ENCODE assay signal across 8 cellular contexts in genomic region chr4:140427104-140427918, GRCh38. TPM values are rescaled to one million over a fixed set of nuclear protein-coding genes. Genes with fewer than 3 reads are reported as not detected.
DNase-seq lines count a peak whose midpoint lies in the region; ATAC-seq and TF ChIP-seq lines count a peak whose summit lies in the region.

Gene CLGN (minus strand): TSS chr4:140427648. CDS start chr4:140413078, 14,570 bp downstream.

- peak within 1 kb of the TSS; percentile 79 for H3K4me3 ChIP-seq in HEK293 (ENCODE audit: low read depth, low read length)
- peak within 1 kb of the TSS; percentile 69 for H3K4me3 ChIP-seq in MG63
- peak within 1 kb of the TSS; percentile 98 for H3K4me3 ChIP-seq in SK-N-MC
- H3K4me3 ChIP-seq in right cardiac atrium (ENCODE audit: low read length), result peak within 1 kb of the TSS; percentile 46

- peaks cover 12% of the 10 kb centered on the region for H3K27me3 Mint-ChIP-seq in progenitor cell of endocrine pancreas

- H3K27ac ChIP-seq in HEK293 (ENCODE audit: extremely low read depth, low read depth, low read length), result peak within 1 kb of the TSS; percentile 53; the same call in 1 of the 2 replicates
- no peak within 1 kb of the TSS for H3K27ac ChIP-seq in SK-N-MC
- H3K27ac ChIP-seq in right cardiac atrium (ENCODE audit: low read length), result peak within 1 kb of the TSS; percentile 84

- DNase-seq in GM04504 (ENCODE audit: low read depth) (peak; percentile 8), MG63 (peak; percentile 71), SK-N-MC (ENCODE audit: low read depth, low spot score) (no peak), anterior cingulate cortex (lab: John Stamatoyannopoulos, UW) (peak in 56 of 58 donors; percentile 4 to 71 (median 44)), right cardiac atrium (peak; percentile 76 to 91 (median 89)), progenitor cell of endocrine pancreas (ENCODE audit: low spot score, unreplicated experiment) (peak; percentile 88), RKO (ENCODE audit: low spot score) (no peak)

- peak within 1 kb of the TSS; percentile 94 for H3K27ac Mint-ChIP-seq in progenitor cell of endocrine pancreas

- H3K36me3 ChIP-seq in HEK293 (ENCODE audit: control insufficient read depth in 2 of 2, insufficient read depth in 1 of 2, low read length in 2 of 2), result no peaks in the 10 kb centered on the region
- no peaks in the 10 kb centered on the region for H3K36me3 ChIP-seq in MG63
- no peaks in the 10 kb centered on the region for H3K36me3 ChIP-seq in SK-N-MC (ENCODE audit: insufficient read depth, low read length)

- H3K4me3 Mint-ChIP-seq in progenitor cell of endocrine pancreas (ENCODE audit: low read depth), result peak within 1 kb of the TSS; percentile 88

- no peaks in the 10 kb centered on the region for H3K9me3 Mint-ChIP-seq in progenitor cell of endocrine pancreas (ENCODE audit: low read depth)

- peak within 1 kb of the TSS; percentile 78 for H3K9ac ChIP-seq in SK-N-MC (ENCODE audit: insufficient read length)

- peak; percentile 96 for ATAC-seq in right cardiac atrium

- no peaks in the 10 kb centered on the region for H3K27me3 ChIP-seq in MG63
- H3K27me3 ChIP-seq in right cardiac atrium (ENCODE audit: control insufficient read depth, insufficient read depth), result no peaks in the 10 kb centered on the region

- intact Hi-C loops in right cardiac atrium (cut with DNase I), result no loop called here

- H3K4me1 Mint-ChIP-seq in progenitor cell of endocrine pancreas (ENCODE audit: low read depth), result peaks cover 6% of the 10 kb centered on the region

- H3K4me1 ChIP-seq in HEK293 (ENCODE audit: control insufficient read depth, insufficient read depth, low read length) (no peaks in the 10 kb centered on the region), right cardiac atrium (ENCODE audit: control insufficient read depth, insufficient read depth, low read length) (no peaks in the 10 kb centered on the region)

- TF ChIP-seq CTCF in HEK293 (tag by site-specific recombination; IDR thresholded peaks at IDR 0.05) (peak; percentile 81), progenitor cell of endocrine pancreas (IDR thresholded peaks at IDR 0.05; ENCODE audit: unreplicated experiment) (peak; percentile 71)

- CTCF ChIA-PET in HEK293 (lab: Yijun Ruan, JAX), result interaction anchor here (0.8 to 1.8 kb wide), 14 partner anchors 12 to 554 kb away, joined by 3 to 10 read pairs (median 4); no protein-coding TSS in a partner anchor

- POLR2A ChIA-PET in HEK293 (lab: Yijun Ruan, JAX), result interaction anchor here (1.2 to 1.8 kb wide), 3 partner anchors 54 to 329 kb away, joined by 3 to 5 read pairs (median 4); partner anchors contain the start of genes ELMOD2, SCOC and TBC1D9

- no peaks in the 10 kb centered on the region for H3K9me3 ChIP-seq in HEK293 (ENCODE audit: control insufficient read depth, insufficient read depth, low read depth, low read length)
- H3K9me3 ChIP-seq in MG63, result no peaks in the 10 kb centered on the region
- no peaks in the 10 kb centered on the region for H3K9me3 ChIP-seq in SK-N-MC (ENCODE audit: low read depth, low read length)
- H3K9me3 ChIP-seq in right cardiac atrium (ENCODE audit: control insufficient read depth, low read length), result no peaks in the 10 kb centered on the region

- WGBS in right cardiac atrium, result 1% methylated on average over 73 of the region's 73 CpGs

- H3K36me3 Mint-ChIP-seq in progenitor cell of endocrine pancreas (ENCODE audit: insufficient read depth), result no peaks in the 10 kb centered on the region

TF ChIP-seq in HEK293, 187 proteins besides CTCF, POLR2A, EP300 and RAD21 (continues in another document):
- no peak for TF ChIP-seq ZNF585B (tag by site-specific recombination; IDR thresholded peaks at IDR 0.05)
- peak; percentile 43 for TF ChIP-seq SETDB1 (IDR thresholded peaks at IDR 0.05; ENCODE audit: insufficient read length, low read length)
- TF ChIP-seq ZBTB8A (tag by site-specific recombination; IDR thresholded peaks at IDR 0.05), result peak; percentile 82
- TF ChIP-seq ZFHX2 (tag by site-specific recombination; conservative IDR thresholded peaks at IDR 0.05), result peak; percentile 11; the same call in 1 of the 2 replicates
- peak; percentile 75 for TF ChIP-seq GLIS2 (tag by site-specific recombination; IDR thresholded peaks at IDR 0.05)
- peak; percentile 53; the same call in 1 of the 2 replicates for TF ChIP-seq ZSCAN30 (tag by site-specific recombination; IDR thresholded peaks at IDR 0.05)
- TF ChIP-seq SALL2 (tag by site-specific recombination; IDR thresholded peaks at IDR 0.05; ENCODE audit: borderline replicate concordance), result no peak
- 0 out of 2 replicates have a peak, but pooled peaks have one; percentile 14 for TF ChIP-seq ZNF184 (tag by site-specific recombination; IDR thresholded peaks at IDR 0.05)
- 0 out of 2 replicates have a peak, but pooled peaks have one; percentile 30 for TF ChIP-seq OVOL3 (tag by site-specific recombination; IDR thresholded peaks at IDR 0.05)
- TF ChIP-seq IKZF3 (tag by site-specific recombination; IDR thresholded peaks at IDR 0.05), result peak; percentile 66; the same call in 1 of the 2 replicates
- no peak for TF ChIP-seq ZNF140 (tag by site-specific recombination; IDR thresholded peaks at IDR 0.05)
- no peak for TF ChIP-seq ZNF280C (tag by site-specific recombination; IDR thresholded peaks at IDR 0.05)
- 0 out of 2 replicates have a peak, but pooled peaks have one; percentile 16 for TF ChIP-seq ZNF629 (tag by site-specific recombination; IDR thresholded peaks at IDR 0.05)
- TF ChIP-seq, protein P1, sequence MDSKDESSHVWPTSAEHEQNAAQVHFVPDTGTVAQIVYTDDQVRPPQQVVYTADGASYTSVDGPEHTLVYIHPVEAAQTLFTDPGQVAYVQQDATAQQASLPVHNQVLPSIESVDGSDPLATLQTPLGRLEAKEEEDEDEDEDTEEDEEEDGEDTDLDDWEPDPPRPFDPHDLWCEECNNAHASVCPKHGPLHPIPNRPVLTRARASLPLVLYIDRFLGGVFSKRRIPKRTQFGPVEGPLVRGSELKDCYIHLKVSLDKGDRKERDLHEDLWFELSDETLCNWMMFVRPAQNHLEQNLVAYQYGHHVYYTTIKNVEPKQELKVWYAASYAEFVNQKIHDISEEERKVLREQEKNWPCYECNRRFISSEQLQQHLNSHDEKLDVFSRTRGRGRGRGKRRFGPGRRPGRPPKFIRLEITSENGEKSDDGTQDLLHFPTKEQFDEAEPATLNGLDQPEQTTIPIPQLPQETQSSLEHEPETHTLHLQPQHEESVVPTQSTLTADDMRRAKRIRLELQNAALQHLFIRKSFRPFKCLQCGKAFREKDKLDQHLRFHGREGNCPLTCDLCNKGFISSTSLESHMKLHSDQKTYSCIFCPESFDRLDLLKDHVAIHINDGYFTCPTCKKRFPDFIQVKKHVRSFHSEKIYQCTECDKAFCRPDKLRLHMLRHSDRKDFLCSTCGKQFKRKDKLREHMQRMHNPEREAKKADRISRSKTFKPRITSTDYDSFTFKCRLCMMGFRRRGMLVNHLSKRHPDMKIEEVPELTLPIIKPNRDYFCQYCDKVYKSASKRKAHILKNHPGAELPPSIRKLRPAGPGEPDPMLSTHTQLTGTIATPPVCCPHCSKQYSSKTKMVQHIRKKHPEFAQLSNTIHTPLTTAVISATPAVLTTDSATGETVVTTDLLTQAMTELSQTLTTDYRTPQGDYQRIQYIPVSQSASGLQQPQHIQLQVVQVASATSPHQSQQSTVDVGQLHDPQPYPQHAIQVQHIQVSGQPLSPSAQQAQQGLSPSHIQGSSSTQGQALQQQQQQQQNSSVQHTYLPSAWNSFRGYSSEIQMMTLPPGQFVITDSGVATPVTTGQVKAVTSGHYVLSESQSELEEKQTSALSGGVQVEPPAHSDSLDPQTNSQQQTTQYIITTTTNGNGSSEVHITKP (tag by site-specific recombination; IDR thresholded peaks at IDR 0.05), result peak; percentile 81
- TF ChIP-seq SP7 (tag by site-specific recombination; IDR thresholded peaks at IDR 0.05), result 0 out of 2 replicates have a peak, but pooled peaks have one; percentile 22
- TF ChIP-seq ZBTB48 (tag by site-specific recombination; IDR thresholded peaks at IDR 0.05), result peak; percentile 82; the same call in 1 of the 2 replicates
- TF ChIP-seq ATF2 (tag by site-specific recombination; IDR thresholded peaks at IDR 0.05; ENCODE audit: low read depth), result no peak

RNA-seq across cellular contexts. Expression of gene CLGN, which starts in this region (rescaled TPM):
- total RNA-seq in MG63 (2014; rRNA removed; shearing (Covaris generic); ENCODE audit: low replicate concordance), result 4.3 and 18.1 TPM in 2 replicates
- total RNA-seq in right cardiac atrium (100 to 1,000 TPM in 1 of 4 donors, 10 to 100 TPM in 3; 76.2 to 106 (median 85.4) TPM), progenitor cell of endocrine pancreas (9.9 and 10.8 TPM in 2 replicates)
- polyA plus RNA-seq in right cardiac atrium, result 86.5 TPM

Comparison
In these comparisons a context has a peak if more than half of its experiments do, and no peak if none do; other contexts are left out.
1. DNase-seq: peak in GM04504 (single experiment), MG63 (single experiment), anterior cingulate cortex (56 of 58), right cardiac atrium (3 of 3) and progenitor cell of endocrine pancreas (single experiment); none in SK-N-MC (single experiment) and RKO (single experiment).
2. H3K4me3 ChIP-seq: peak in every context shown above with its lines; median percentile 98 in SK-N-MC; 79 in HEK293; 69 in MG63; 46 in right cardiac atrium.